Comparison of ENCODE assay signal across 8 cellular contexts in the genomic region with DNA sequence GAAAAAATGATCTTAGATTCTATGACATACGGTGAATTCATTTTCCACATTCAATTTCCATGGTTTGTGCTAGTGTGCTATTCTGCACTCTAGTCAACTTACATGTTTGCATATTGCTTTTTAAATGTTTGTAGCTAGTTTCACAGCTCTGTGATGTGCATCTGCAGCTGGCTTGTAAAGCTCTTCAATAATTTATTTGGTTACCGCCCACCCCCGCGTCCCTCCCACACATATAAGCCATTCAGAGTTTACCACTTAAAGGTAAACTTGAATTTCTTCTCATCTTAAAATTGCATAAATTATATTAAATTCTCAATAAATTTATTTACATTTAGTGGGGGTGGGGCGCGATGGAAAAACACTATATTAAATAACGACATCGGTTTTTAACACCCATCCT. TPM values are rescaled to one million over a fixed set of nuclear protein-coding genes. Genes with fewer than 3 reads are reported as not detected.
DNase-seq lines count a peak whose midpoint lies in the region; ATAC-seq, FAIRE-seq and TF ChIP-seq lines count a peak whose summit lies in the region.

No MANE protein-coding gene starts in this region.

- in situ Hi-C loops in K562 (cut with MboI), result loop anchor here (25.0 kb wide), 1 partner anchor 1591 kb away; no protein-coding TSS in a partner anchor

- BruUV-seq in PC-3 (replicated peaks; lab: Mats Ljungman, UMichigan) (no TSS peak), K562 (replicated peaks; lab: Mats Ljungman, UMichigan) (no TSS peak)

- no peak for TF ChIP-seq POLR2A in K562 (conservative IDR thresholded peaks at IDR 0.05)

- POLR2A ChIA-PET in PC-3 (lab: Charles Lee; ENCODE audit: unreplicated experiment) (interaction anchor here (0.5 to 0.7 kb wide), 3 partner anchors 224 to 447 kb away, joined by 3 to 4 read pairs (median 4); a partner anchor contains a TSS), K562 (lab: Yijun Ruan, JAX) (no interaction called here)

- H2AFZ ChIP-seq in PC-3 (ENCODE audit: low read length), result peak overlapping the region; percentile 85
- 0 out of 2 replicates have a peak overlapping the region, but pooled peaks have one; percentile 77 for H2AFZ ChIP-seq in K562 (ENCODE audit: low read depth, low read length)

- peak overlapping the region; percentile 87 for H3K4me3 ChIP-seq in PC-3 (ENCODE audit: low read length)
- H3K4me3 ChIP-seq in K562, result peak overlapping the region; percentile 45; the same call in 1 of the 2 replicates
- H3K4me3 ChIP-seq in left lung, result peak overlapping the region; percentile 36 to 54
- peak overlapping the region; percentile 73 to 92 (median 80) for H3K4me3 ChIP-seq in subcutaneous abdominal adipose tissue (ENCODE audit: low read depth in 1 of 5, low read length in 5 of 5)

- H3K27me3 ChIP-seq in PC-3 (ENCODE audit: low read length) (no peaks in the 10 kb centered on the region), K562 (ENCODE audit: control insufficient read depth in 2 of 2, insufficient read depth in 2 of 2, low read length in 2 of 2) (no peaks in the 10 kb centered on the region), left lung (peaks cover 0 to 12% of the 10 kb centered on the region in 2 donors), subcutaneous abdominal adipose tissue (ENCODE audit: control insufficient read depth in 5 of 5, insufficient read depth in 4 of 5, low read length in 5 of 5) (peaks cover 0 to 6% (median 2%) of the 10 kb centered on the region in 5 donors)

- no peak for TF ChIP-seq CTCF in PC-3 (conservative IDR thresholded peaks at IDR 0.05; ENCODE audit: low read depth, low read length)
- no peak for TF ChIP-seq CTCF in K562 (IDR thresholded peaks at IDR 0.05 in 2 of 3, conservative IDR thresholded peaks at IDR 0.05 in 1 of 3; ENCODE audit: insufficient read depth in 2 of 3, low read depth in 1 of 3, low read length in 3 of 3)
- no peak for TF ChIP-seq CTCF in left lung (IDR thresholded peaks at IDR 0.05)

- no peak for TF ChIP-seq EP300 in K562 (IDR thresholded peaks at IDR 0.05; ENCODE audit: low read length)

- intact Hi-C loops in PC-3 (cut with micrococcal nuclease), result loop anchor here (2.0 to 10.0 kb wide), 3 partner anchors 164 to 821 kb away; no protein-coding TSS in a partner anchor
- intact Hi-C loops in K562 (cut with micrococcal nuclease), result no loop called here
- intact Hi-C loops in left lung (cut with DNase I), result no loop called here

- ATAC-seq in HG02798 (IDR thresholded peaks at IDR 0.05; ENCODE audit: poor library complexity, unreplicated experiment) (peak; percentile 52), PC-3 (peak; percentile 54), K562 (peak; percentile 43; the same call in 2 of the 3 replicates), left lung (peak; percentile 49)

- H4K20me1 ChIP-seq in PC-3 (ENCODE audit: low read length) (0 out of 2 replicates have a peak, but pooled peaks cover 4% of the 10 kb centered on the region), K562 (replicated peaks; ENCODE audit: control insufficient read depth, insufficient read depth, low read length) (no peaks in the 10 kb centered on the region)

- 0% methylated on average over 8 of the region's 8 CpGs for WGBS in K562 (ENCODE audit: insufficient coverage, low coverage, missing lambda C conversion rate)

- H3K9ac ChIP-seq in PC-3 (ENCODE audit: low read length) (peak overlapping the region; percentile 81), K562 (ENCODE audit: insufficient read depth in 1 of 2, low read depth in 2 of 2, low read length in 2 of 2) (no peak overlapping the region), subcutaneous abdominal adipose tissue (ENCODE audit: low read length in 5 of 5) (peak overlapping the region in 2 of 5 donors; percentile 72 to 78)

- no peaks in the 10 kb centered on the region for H3F3A ChIP-seq in PC-3 (ENCODE audit: low read length, unreplicated experiment)

- H3K4me1 ChIP-seq in PC-3 (ENCODE audit: insufficient read depth, low read length) (peaks cover 5% of the 10 kb centered on the region; the same call in 1 of the 2 replicates), K562 (replicated peaks in 1 of 2; ENCODE audit: control insufficient read depth in 2 of 2, insufficient read depth in 2 of 2, low read length in 2 of 2) (no peaks in the 10 kb centered on the region), left lung (no peaks in the 10 kb centered on the region), subcutaneous abdominal adipose tissue (ENCODE audit: control insufficient read depth in 5 of 5, insufficient read depth in 5 of 5, low read length in 5 of 5) (peaks cover 0 to 8% (median 2%) of the 10 kb centered on the region in 5 donors)

- FAIRE-seq in K562 (lab: Jason Lieb, UNC), result no peak

- H3K36me3 ChIP-seq in PC-3 (ENCODE audit: low read depth, low read length) (no peaks in the 10 kb centered on the region; the same call in 1 of the 2 replicates), K562 (ENCODE audit: control insufficient read depth, insufficient read depth, low read length) (no peaks in the 10 kb centered on the region), left lung (no peaks in the 10 kb centered on the region), subcutaneous abdominal adipose tissue (ENCODE audit: control insufficient read depth in 5 of 5, insufficient read depth in 5 of 5, low read length in 5 of 5) (no peaks in the 10 kb centered on the region)

- no peaks in the 10 kb centered on the region for H3K9me2 ChIP-seq in PC-3 (replicated peaks; ENCODE audit: low read length)

- H3K9me1 ChIP-seq in K562 (ENCODE audit: control insufficient read depth, insufficient read depth, low read length), result no peaks in the 10 kb centered on the region

- no peaks in the 10 kb centered on the region for H3K9me3 ChIP-seq in PC-3 (ENCODE audit: low read length)
- no peaks in the 10 kb centered on the region for H3K9me3 ChIP-seq in K562 (replicated peaks; ENCODE audit: control insufficient read depth, insufficient read depth, low read depth, low read length)
- no peaks in the 10 kb centered on the region for H3K9me3 ChIP-seq in left lung
- H3K9me3 ChIP-seq in subcutaneous abdominal adipose tissue (ENCODE audit: control insufficient read depth in 5 of 5, low read length in 5 of 5), result peaks cover 0 to 2% (median 0%) of the 10 kb centered on the region in 5 donors

- TF ChIP-seq RAD21 in K562 (CRISPR knock-in tag; conservative IDR thresholded peaks at IDR 0.05 in 1 of 2, IDR thresholded peaks at IDR 0.05 in 1 of 2), result no peak

- DNase-seq in NCI-H510A treated with DMSO at 0.1 percent for 48 hours (lab: John Stamatoyannopoulos, UW), result peak; percentile 61
- no peak for DNase-seq in NCI-H510A (lab: John Stamatoyannopoulos, UW)
- peak; percentile 23 for DNase-seq in PC-3
- peak in 2 of 4 experiments; percentile 2 to 3 for DNase-seq in K562 (ENCODE audit: extremely low read depth in 1 of 4, low spot score in 3 of 4)
- no peak for DNase-seq in left lung
- no peak for DNase-seq in OCI-M2 (lab: John Stamatoyannopoulos, UW; ENCODE audit: unreplicated experiment)

- CTCF ChIA-PET in PC-3 (lab: Charles Lee), result interaction anchor here (0.6 kb wide), 1 partner anchor 441 kb away, joined by 3 read pairs; no protein-coding TSS in a partner anchor
- CTCF ChIA-PET in K562 (lab: Yijun Ruan, JAX; ENCODE audit: low intra/inter-chr PET ratio), result no interaction called here

- H3K4me2 ChIP-seq in PC-3 (ENCODE audit: low read length), result peak overlapping the region; percentile 86
- no peak overlapping the region for H3K4me2 ChIP-seq in K562 (ENCODE audit: insufficient read depth, low read length)

- H3K27ac ChIP-seq in PC-3 (ENCODE audit: low read length) (no peak overlapping the region), K562 (ENCODE audit: extremely low read depth, low read depth, low read length) (no peak overlapping the region), left lung (no peak overlapping the region), subcutaneous abdominal adipose tissue (ENCODE audit: low read depth, low read length) (no peak overlapping the region)

- peaks cover 37% of the 10 kb centered on the region for H3K79me2 ChIP-seq in PC-3 (ENCODE audit: low read length)
- H3K79me2 ChIP-seq in K562 (ENCODE audit: control insufficient read depth, insufficient read depth, low read length), result no peaks in the 10 kb centered on the region

TF ChIP-seq in K562, 482 proteins besides CTCF, POLR2A, EP300 and RAD21 (continues in another document):
- TF ChIP-seq, protein P1, sequence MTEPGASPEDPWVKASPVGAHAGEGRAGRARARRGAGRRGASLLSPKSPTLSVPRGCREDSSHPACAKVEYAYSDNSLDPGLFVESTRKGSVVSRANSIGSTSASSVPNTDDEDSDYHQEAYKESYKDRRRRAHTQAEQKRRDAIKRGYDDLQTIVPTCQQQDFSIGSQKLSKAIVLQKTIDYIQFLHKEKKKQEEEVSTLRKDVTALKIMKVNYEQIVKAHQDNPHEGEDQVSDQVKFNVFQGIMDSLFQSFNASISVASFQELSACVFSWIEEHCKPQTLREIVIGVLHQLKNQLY (CRISPR knock-in tag; conservative IDR thresholded peaks at IDR 0.05), result no peak

RNA-seq across cellular contexts. Expression of a gene that starts 0.3 kb away (rescaled TPM):
- 9.7 and 13.6 TPM in 2 replicates for total RNA-seq in PC-3 (2014; rRNA removed)
- total RNA-seq in K562 (2011; cell fraction: chromatin; rRNA removed; ENCODE audit: low replicate concordance), result 0.97 and 2.2 TPM in 2 replicates
- total RNA-seq in K562 (2011; cell fraction: nucleolus; rRNA removed), result 1.0 and 1.2 TPM in 2 replicates
- 1.3 and 3.9 TPM in 2 replicates for total RNA-seq in K562 (2011; cell fraction: nucleoplasm; rRNA removed)
- 1.00 and 2.6 TPM in 2 replicates for total RNA-seq in K562 (2014; rRNA removed)
- total RNA-seq in K562 (2014; rRNA removed; fragmentation: Illumina TruSeq; extraction: Trizol), result 3.1 and 3.7 TPM in 2 replicates
- total RNA-seq in K562 (2015; rRNA removed; fragmentation: Illumina TruSeq; extraction: Trizol), result 3.4 and 4.3 TPM in 2 replicates
- 11.4 and 11.9 TPM in 2 replicates for total RNA-seq in K562 (2021)
- 0.46 and 2.5 TPM in 2 replicates for polyA plus RNA-seq in K562 (2011; rRNA removed)
- 0.41 and 4.3 TPM in 2 replicates for polyA plus RNA-seq in K562 (2011; cell fraction: cytosol; rRNA removed)
- 0.13 and 1.2 TPM in 2 replicates for polyA plus RNA-seq in K562 (2011; cell fraction: nucleus; rRNA removed)
- 15.3 and 17.1 TPM in 2 replicates for polyA plus RNA-seq in K562 (2012)
- polyA plus RNA-seq in K562 (2014; fragmentation: Illumina TruSeq; extraction: Trizol), result 15.9 and 21.6 TPM in 2 replicates
- polyA plus RNA-seq in K562 (2014; fragmentation: Nextera tagmentation; extraction: Ambion mirVana), result 10 to 100 TPM; 24.2 to 24.7 TPM
- 7.0 and 8.2 TPM in 2 replicates for polyA plus RNA-seq in K562 (2014; rRNA removed)
- polyA minus RNA-seq in K562 (2011; rRNA and poly(A)+ RNA removed), result 0.39 and 1.2 TPM in 2 replicates
- 3.5 TPM in 1 of 2 replicates, not detected in the other for polyA minus RNA-seq in K562 (2011; cell fraction: cytosol; rRNA and poly(A)+ RNA removed)
- polyA minus RNA-seq in K562 (2011; cell fraction: nucleus; rRNA and poly(A)+ RNA removed), result 0.78 and 0.94 TPM in 2 replicates
- 10 to 100 TPM; 39.5 to 47.2 TPM for total RNA-seq in left lung

Comparison
In these comparisons a context has a peak if more than half of its experiments do, and no peak if none do; other contexts are left out.
1. DNase-seq: peak in NCI-H510A treated with DMSO at 0.1 percent for 48 hours (single experiment) and PC-3 (single experiment); none in NCI-H510A (single experiment), left lung (0 of 2) and OCI-M2 (single experiment).
2. Peak in every context shown above with its lines, with median percentiles within 50 percentile points of each other: ATAC-seq and H3K4me3 ChIP-seq.